In genomic region chr10:118457824-118458428, GRCh38 we compare ENCODE assay signal across 14 cellular contexts.
DNase-seq lines count a peak whose midpoint lies in the region; ATAC-seq and TF ChIP-seq lines count a peak whose summit lies in the region.
"Had no signal": no experiment of that assay in that cellular context is flagged by ENCODE, and none has a peak within 500 bp of the region (broad histone marks: within the 10 kb centered on the region; RNA-seq: fewer than 3 reads in every experiment).

No MANE protein-coding gene starts in this region.

- no peak overlapping the region for H3K4me3 ChIP-seq in colonic mucosa
- H3K4me3 ChIP-seq in mucosa of rectum (ENCODE audit: low read length in 2 of 2), result no peak overlapping the region
- H3K4me3 ChIP-seq: BLaER1 treated with 17β-estradiol and CSF1 and Interleukin-3, amounts not matched to agents 10 nM and 100 nM; HAP-1 had no signal

- H3K36me3 ChIP-seq in colonic mucosa (no peaks in the 10 kb centered on the region), mucosa of rectum (ENCODE audit: control insufficient read depth in 2 of 2, insufficient read depth in 2 of 2, low read length in 2 of 2) (no peaks in the 10 kb centered on the region)
- H3K36me3 ChIP-seq: BLaER1 treated with 17β-estradiol and CSF1 and Interleukin-3, amounts not matched to agents 10 nM and 100 nM; HAP-1 had no signal

- H3K27ac ChIP-seq in C4-2B, result peak overlapping the region; percentile 51
- H3K27ac ChIP-seq in colonic mucosa, result peak overlapping the region; percentile 60
- peak overlapping the region; percentile 1 to 30 for H3K27ac ChIP-seq in mucosa of rectum (ENCODE audit: low read depth in 2 of 2, low read length in 2 of 2)
- H3K27ac ChIP-seq: BLaER1 treated with 17β-estradiol and CSF1 and Interleukin-3, amounts not matched to agents 10 nM and 100 nM had no signal

- H3K9ac ChIP-seq in colonic mucosa (ENCODE audit: low read depth in 2 of 2, low read length in 2 of 2), result no peak overlapping the region
- H3K9ac ChIP-seq in mucosa of rectum (ENCODE audit: low read depth in 1 of 2, low read length in 2 of 2), result no peak overlapping the region
- H3K9ac ChIP-seq: BLaER1 treated with 17β-estradiol and CSF1 and Interleukin-3, amounts not matched to agents 10 nM and 100 nM had no signal

- TF ChIP-seq CTCF in C4-2B (conservative IDR thresholded peaks at IDR 0.05) (no peak), colonic mucosa (IDR thresholded peaks at IDR 0.05) (no peak)

- H3K4me1 ChIP-seq in colonic mucosa (no peaks in the 10 kb centered on the region), mucosa of rectum (ENCODE audit: control insufficient read depth in 2 of 2, insufficient read depth in 2 of 2, low read length in 2 of 2) (peaks cover 0 to 9% of the 10 kb centered on the region in 2 donors)
- H3K4me1 ChIP-seq: BLaER1 treated with 17β-estradiol and CSF1 and Interleukin-3, amounts not matched to agents 10 nM and 100 nM; HAP-1 had no signal

- H3K9me3 ChIP-seq in colonic mucosa, result no peaks in the 10 kb centered on the region
- H3K9me3 ChIP-seq in mucosa of rectum (ENCODE audit: control insufficient read depth in 2 of 2, low read length in 2 of 2), result no peaks in the 10 kb centered on the region
- H3K9me3 ChIP-seq: BLaER1 treated with 17β-estradiol and CSF1 and Interleukin-3, amounts not matched to agents 10 nM and 100 nM; HAP-1 had no signal

- DNase-seq in DMS53 treated with DMSO at 0.1 percent for 48 hours (lab: John Stamatoyannopoulos, UW; ENCODE audit: unreplicated experiment), result peak; percentile 36
- DNase-seq in colonic mucosa, result no peak
- no peak for DNase-seq in NCI-H2227 treated with DMSO at 0.1 percent for 48 hours (lab: John Stamatoyannopoulos, UW)
- DNase-seq: CD4-positive, CD25-positive, alpha-beta regulatory T cell; CD8-positive, alpha-beta memory T cell; DMS 273 treated with DMSO at 0.1 percent for 48 hours; DMS79; GDM1 had no signal

- ATAC-seq in GM19467 (IDR thresholded peaks at IDR 0.05; ENCODE audit: unreplicated experiment) (no peak), GM21737 (IDR thresholded peaks at IDR 0.05; ENCODE audit: unreplicated experiment) (no peak)

- H3K27me3 ChIP-seq in colonic mucosa, result no peaks in the 10 kb centered on the region
- H3K27me3 ChIP-seq in mucosa of rectum (ENCODE audit: control insufficient read depth in 2 of 2, insufficient read depth in 2 of 2, low read length in 2 of 2), result no peaks in the 10 kb centered on the region
- H3K27me3 ChIP-seq: BLaER1 treated with 17β-estradiol and CSF1 and Interleukin-3, amounts not matched to agents 10 nM and 100 nM had no signal

- intact Hi-C loops in colonic mucosa (cut with DNase I), result no loop called here
